1 cellular context compared by ENCODE assay signal in the genomic region with DNA sequence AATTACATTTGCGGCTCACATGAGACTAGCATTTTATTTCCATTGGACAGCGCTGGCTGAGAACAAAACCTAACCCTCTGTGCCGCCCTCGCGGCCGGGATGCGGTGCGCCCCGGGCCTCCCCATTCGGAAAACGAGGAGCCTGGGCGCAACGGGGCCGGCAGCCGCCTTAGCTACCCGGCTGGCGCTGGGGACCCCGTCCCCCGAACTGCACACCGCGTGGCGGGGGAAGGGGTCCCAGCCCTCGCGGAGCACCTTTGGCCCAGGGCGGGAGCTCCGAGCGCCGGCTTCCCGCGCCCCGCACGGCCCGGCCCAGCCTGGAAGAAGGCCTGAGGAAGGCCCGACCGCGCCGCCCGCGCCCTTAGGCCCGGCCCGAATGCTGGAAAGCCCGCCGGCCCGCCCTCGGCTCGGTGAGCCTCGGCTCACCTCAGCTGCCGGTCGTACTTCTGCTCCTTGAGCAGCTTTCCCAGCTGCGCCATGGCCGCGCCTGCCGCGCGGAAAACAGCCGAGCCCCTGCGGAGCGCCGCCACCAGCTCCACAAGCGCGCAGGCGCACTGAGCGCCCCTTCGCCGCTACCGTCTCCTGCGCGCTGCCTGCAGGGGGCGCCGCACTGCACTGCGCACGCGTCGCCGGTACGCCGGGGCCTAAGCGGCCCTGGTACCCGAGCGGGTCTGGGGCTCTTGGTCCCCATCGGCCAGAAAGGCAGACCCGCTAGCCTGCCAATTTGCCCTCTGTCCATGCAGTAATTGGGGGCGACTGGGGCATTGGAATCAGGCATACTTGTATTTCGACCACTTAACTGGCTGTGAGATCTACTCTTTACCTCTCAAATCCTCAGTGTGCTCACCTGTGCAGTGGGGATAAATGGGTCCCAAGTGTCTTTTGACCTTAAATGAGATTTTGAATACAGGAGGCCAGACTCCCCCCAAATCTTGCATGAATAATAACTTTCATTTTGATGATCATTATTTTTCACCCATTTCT.
TF ChIP-seq lines count a peak whose summit lies in the region.

A gene (minus strand): TSS at position 555 of the 983 bp plus-strand sequence. CDS start 77 bp downstream, at position 478.

TF ChIP-seq in SK-N-SH treated with all-trans-retinoic acid at 6 μM for 48 hours, 23 proteins besides CTCF, POLR2A, EP300 and RAD21 (continued from another document):
- TF ChIP-seq, protein P1, sequence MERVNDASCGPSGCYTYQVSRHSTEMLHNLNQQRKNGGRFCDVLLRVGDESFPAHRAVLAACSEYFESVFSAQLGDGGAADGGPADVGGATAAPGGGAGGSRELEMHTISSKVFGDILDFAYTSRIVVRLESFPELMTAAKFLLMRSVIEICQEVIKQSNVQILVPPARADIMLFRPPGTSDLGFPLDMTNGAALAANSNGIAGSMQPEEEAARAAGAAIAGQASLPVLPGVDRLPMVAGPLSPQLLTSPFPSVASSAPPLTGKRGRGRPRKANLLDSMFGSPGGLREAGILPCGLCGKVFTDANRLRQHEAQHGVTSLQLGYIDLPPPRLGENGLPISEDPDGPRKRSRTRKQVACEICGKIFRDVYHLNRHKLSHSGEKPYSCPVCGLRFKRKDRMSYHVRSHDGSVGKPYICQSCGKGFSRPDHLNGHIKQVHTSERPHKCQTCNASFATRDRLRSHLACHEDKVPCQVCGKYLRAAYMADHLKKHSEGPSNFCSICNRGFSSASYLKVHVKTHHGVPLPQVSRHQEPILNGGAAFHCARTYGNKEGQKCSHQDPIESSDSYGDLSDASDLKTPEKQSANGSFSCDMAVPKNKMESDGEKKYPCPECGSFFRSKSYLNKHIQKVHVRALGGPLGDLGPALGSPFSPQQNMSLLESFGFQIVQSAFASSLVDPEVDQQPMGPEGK (CRISPR knock-in tag; IDR thresholded peaks at IDR 0.05; ENCODE audit: borderline replicate concordance), result no peak
- TF ChIP-seq ZNF8 (CRISPR knock-in tag; IDR thresholded peaks at IDR 0.05) (no peak; the same call in 1 of the 2 replicates), ARNTL (CRISPR knock-in tag; IDR thresholded peaks at IDR 0.05; ENCODE audit: borderline replicate concordance, low read depth) (no peak), TCF4 (CRISPR knock-in tag; IDR thresholded peaks at IDR 0.05; ENCODE audit: borderline replicate concordance) (no peak), ESRRG (CRISPR knock-in tag; IDR thresholded peaks at IDR 0.05) (0 out of 2 replicates have a peak, but pooled peaks have one; percentile 27), RARB (CRISPR knock-in tag; IDR thresholded peaks at IDR 0.05) (no peak), GLIS3 (CRISPR knock-in tag; IDR thresholded peaks at IDR 0.05) (no peak), CSDC2 (CRISPR knock-in tag; IDR thresholded peaks at IDR 0.05) (no peak)
